In the genomic region with DNA sequence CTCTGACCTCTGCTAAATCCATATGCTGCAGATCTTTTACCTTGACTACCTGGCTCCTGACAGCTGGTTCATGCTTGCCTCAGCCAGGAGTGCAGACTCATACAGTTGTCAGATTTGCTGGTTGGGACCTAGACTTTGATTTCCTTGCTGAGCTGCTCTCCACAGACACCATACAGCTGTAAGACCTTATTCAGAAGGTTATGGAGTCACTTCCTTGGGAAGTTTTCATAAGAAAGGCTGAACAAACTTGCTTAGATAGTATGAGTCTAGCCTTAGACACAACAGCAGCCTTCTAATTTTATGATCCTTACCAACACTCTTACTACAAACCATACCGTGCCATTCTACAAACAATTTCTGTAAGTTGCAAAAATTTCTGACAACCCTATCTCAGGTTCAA, we compare ENCODE assay signal across 21 cellular contexts.
DNase-seq lines count a peak whose midpoint lies in the region; ATAC-seq, FAIRE-seq and TF ChIP-seq lines count a peak whose summit lies in the region.
"Had no signal": no experiment of that assay in that cellular context is flagged by ENCODE, and none has a peak within 500 bp of the region (broad histone marks: within the 10 kb centered on the region; RNA-seq: fewer than 3 reads in every experiment).

No MANE protein-coding gene starts in this region.

- H3K79me1 ChIP-seq in H1 (ENCODE audit: low read depth, low read length): no peaks in the 10 kb centered on the region

- H4K8ac ChIP-seq in H1 (ENCODE audit: extremely low read depth, insufficient read depth, low read length): no peak overlapping the region

- intact Hi-C loops in Panc1 (cut with micrococcal nuclease; ENCODE audit: unreplicated experiment): no loop called here

- no peak for TF ChIP-seq POLR2A in H1 (IDR thresholded peaks at IDR 0.05; ENCODE audit: control extremely low read depth in 1 of 2, low read depth in 2 of 2, low read length in 2 of 2)

- POLR2A ChIA-PET in Panc1 (lab: Charles Lee): no interaction called here
- POLR2A ChIA-PET in H1 (lab: Charles Lee; ENCODE audit: partially characterized antibody): no interaction called here

- no peak overlapping the region for H3K14ac ChIP-seq in H1 (ENCODE audit: insufficient read length)

- H3K27me3 Mint-ChIP-seq in T-helper 17 cell: peaks cover 42% of the 10 kb centered on the region

- H3K36me3 ChIP-seq in Panc1 (ENCODE audit: control insufficient read depth, insufficient read depth, low read length) (no peaks in the 10 kb centered on the region), bronchial epithelial cell (ENCODE audit: control insufficient read depth, insufficient read depth, low read length) (no peaks in the 10 kb centered on the region), H1 (ENCODE audit: control insufficient read depth in 2 of 4, insufficient read depth in 4 of 4, low read length in 3 of 4) (no peaks in the 10 kb centered on the region), osteoblast (ENCODE audit: insufficient read depth, low read length) (no peaks in the 10 kb centered on the region)
- H3K36me3 ChIP-seq: BE2C had no signal

- H2BK20ac ChIP-seq in H1 (ENCODE audit: low read length): no peak overlapping the region

- no peak overlapping the region for H3K23ac ChIP-seq in H1 (ENCODE audit: insufficient read length)

- H4K20me1 ChIP-seq in H1 (replicated peaks in 1 of 2; ENCODE audit: control insufficient read depth in 1 of 2, insufficient read depth in 2 of 2, low read length in 2 of 2) (no peaks in the 10 kb centered on the region), osteoblast (ENCODE audit: insufficient read depth, low read length) (no peaks in the 10 kb centered on the region)

- WGBS in H1 (ENCODE audit: extremely low coverage in 1 of 2, insufficient coverage in 1 of 2, insufficient read length in 1 of 2, insufficient replicate concordance in 2 of 2, low coverage in 1 of 2, low lambda C conversion rate in 2 of 2, missing lambda C conversion rate in 1 of 2), 2 experiments: 89% methylated on average over 1 of the region's 1 CpG; no CpG with 5 or more reads in 1 of the 2 experiments

- H2BK120ac ChIP-seq in H1 (replicated peaks; ENCODE audit: low read depth, low read length): no peak overlapping the region

- no peak overlapping the region for H2AK5ac ChIP-seq in H1 (ENCODE audit: low read depth, low read length)

- no peaks in the 10 kb centered on the region for H3K36me3 Mint-ChIP-seq in T-helper 17 cell (ENCODE audit: low read depth)

- no peak overlapping the region for H3K56ac ChIP-seq in H1 (replicated peaks; ENCODE audit: insufficient read length, low read depth, low read length)

- H3K4me2 ChIP-seq in H1 (ENCODE audit: insufficient read depth in 1 of 2, low read depth in 2 of 2, low read length in 2 of 2): no peak overlapping the region
- no peak overlapping the region for H3K4me2 ChIP-seq in osteoblast (ENCODE audit: insufficient read depth, low read length)

- TF ChIP-seq EP300 in H1 (IDR thresholded peaks at IDR 0.05; ENCODE audit: borderline replicate concordance in 1 of 2, low read depth in 2 of 2, low read length in 2 of 2): no peak

- in situ Hi-C loops in Panc1 (cut with HindIII; ENCODE audit: low pct_unique_long_range_greater_than_20kb, low sequenced_read_pairs): no loop called here

- H3K4me3 Mint-ChIP-seq in T-helper 17 cell: no peak overlapping the region
- H3K4me3 Mint-ChIP-seq: CD4-positive, alpha-beta T cell had no signal

- no peak overlapping the region for H3K18ac ChIP-seq in H1 (ENCODE audit: extremely low read depth, low read length)

- no peak for TF ChIP-seq RAD21 in H1 (IDR thresholded peaks at IDR 0.05 in 1 of 2, conservative IDR thresholded peaks at IDR 0.05 in 1 of 2; ENCODE audit: low read depth in 2 of 2, low read length in 2 of 2)

- H3K27ac ChIP-seq in Panc1 (ENCODE audit: low read length) (peak overlapping the region; percentile 60; the same call in 1 of the 2 replicates), H1 (ENCODE audit: low read depth, low read length) (no peak overlapping the region), osteoblast (ENCODE audit: low read depth, low read length) (no peak overlapping the region)
- H3K27ac ChIP-seq: GM23248 had no signal

- H2AFZ ChIP-seq in H1 (ENCODE audit: low read length) (peak overlapping the region; percentile 46), osteoblast (ENCODE audit: low read length) (no peak overlapping the region)
- H2AFZ ChIP-seq: GM23248 had no signal

- H2BK12ac ChIP-seq in H1 (ENCODE audit: low read depth, low read length): no peak overlapping the region

- H3K27me3 ChIP-seq in Panc1 (ENCODE audit: control insufficient read depth, insufficient read depth, low read length) (no peaks in the 10 kb centered on the region), bronchial epithelial cell (ENCODE audit: control insufficient read depth, insufficient read depth, low read length) (no peaks in the 10 kb centered on the region), H1 (replicated peaks in 1 of 4; ENCODE audit: control insufficient read depth in 3 of 4, extremely low read depth in 1 of 4, insufficient read depth in 3 of 4, low read length in 3 of 4) (no peaks in the 10 kb centered on the region), osteoblast (ENCODE audit: insufficient read depth, low read length) (no peaks in the 10 kb centered on the region)
- H3K27me3 ChIP-seq: BE2C had no signal

- ATAC-seq in Panc1 (no peak), SK-N-SH treated with all-trans-retinoic acid at 6 μM for 48 hours (no peak), T-helper 17 cell (no peak)
- ATAC-seq: HCT116, HepG2 had no signal

- H3K4me1 ChIP-seq in Panc1 (ENCODE audit: control insufficient read depth, insufficient read depth, low read length) (peaks cover 9% of the 10 kb centered on the region; the same call in 1 of the 2 replicates), H1 (replicated peaks in 1 of 4; ENCODE audit: control insufficient read depth in 3 of 4, insufficient read depth in 4 of 4, low read length in 3 of 4) (no peaks in the 10 kb centered on the region), osteoblast (ENCODE audit: insufficient read depth, low read length) (no peaks in the 10 kb centered on the region)
- H3K4me1 ChIP-seq: BE2C had no signal

- H3K79me2 ChIP-seq in H1 (ENCODE audit: control insufficient read depth in 1 of 2, insufficient read depth in 2 of 2, low read length in 2 of 2) (no peaks in the 10 kb centered on the region), osteoblast (ENCODE audit: insufficient read depth, low read length) (no peaks in the 10 kb centered on the region)

- H3K4me3 ChIP-seq in Panc1 (ENCODE audit: low read depth in 2 of 2, low read length in 2 of 2): no peak overlapping the region
- no peak overlapping the region for H3K4me3 ChIP-seq in bronchial epithelial cell (ENCODE audit: low read depth, low read length)
- H3K4me3 ChIP-seq in H1 (ENCODE audit: extremely low read depth in 1 of 4, insufficient read depth in 2 of 4, low read depth in 3 of 4, low read length in 4 of 4): no peak overlapping the region
- no peak overlapping the region for H3K4me3 ChIP-seq in osteoblast (ENCODE audit: insufficient read depth, low read length)
- H3K4me3 ChIP-seq: GM23248 had no signal

- no peak overlapping the region for H2BK15ac ChIP-seq in H1 (ENCODE audit: low read length)

- no peak overlapping the region for H4K91ac ChIP-seq in H1 (replicated peaks; ENCODE audit: insufficient read length, low read length)

- H3K4ac ChIP-seq in H1 (replicated peaks; ENCODE audit: insufficient read length, low read depth, low read length): no peak overlapping the region

- H3K23me2 ChIP-seq in H1 (ENCODE audit: low read depth, low read length): no peaks in the 10 kb centered on the region

- DNase-seq in Panc1 (ENCODE audit: low read depth, low spot score): no peak
- peak; percentile 13 for DNase-seq in bronchial epithelial cell (ENCODE audit: low read depth)
- DNase-seq in H1 (ENCODE audit: low read depth in 1 of 2, low spot score in 2 of 2): no peak
- DNase-seq in osteoblast (ENCODE audit: insufficient read length, low spot score, missing footprints): peak; percentile 26
- no peak for DNase-seq in Kasumi-1 (lab: John Stamatoyannopoulos, UW)
- DNase-seq in T-helper 17 cell: no peak
- no peak for DNase-seq in MV-4-11 (lab: John Stamatoyannopoulos, UW)
- DNase-seq: ACHN; BE2C; C1 segment of cervical spinal cord; Caco-2; CD4-positive, alpha-beta T cell had no signal

- FAIRE-seq in bronchial epithelial cell (lab: Jason Lieb, UNC) (no peak), H1 (lab: Jason Lieb, UNC) (no peak)
- FAIRE-seq: A204.1, D721Med, G401.6, GM12891, H54, HepG2 had no signal

- no peak overlapping the region for H4K5ac ChIP-seq in H1 (ENCODE audit: insufficient read length, low read depth, low read length)

- no TSS peak for BruUV-seq in Panc1 (replicated peaks; lab: Mats Ljungman, UMichigan)

- peaks cover 5% of the 10 kb centered on the region for H3K4me1 Mint-ChIP-seq in T-helper 17 cell

- CTCF ChIA-PET in Panc1 (lab: Charles Lee) (interaction anchor here (0.5 kb wide), 1 partner anchor 797 kb away, joined by 3 read pairs; no protein-coding TSS in a partner anchor), H1 (lab: Charles Lee; ENCODE audit: partially characterized antibody) (interaction anchor here (1.5 kb wide), 1 partner anchor 91 kb away, joined by 3 read pairs; no protein-coding TSS in a partner anchor)

- no peak for TF ChIP-seq CTCF in Panc1 (IDR thresholded peaks at IDR 0.05)
- TF ChIP-seq CTCF in bronchial epithelial cell (IDR thresholded peaks at IDR 0.05; ENCODE audit: insufficient read depth, low read length, severe bottlenecking): no peak
- TF ChIP-seq CTCF in H1 (IDR thresholded peaks at IDR 0.05; ENCODE audit: control extremely low read depth in 1 of 3, insufficient read depth in 1 of 3, low read depth in 1 of 3, low read length in 3 of 3): no peak
- TF ChIP-seq CTCF in osteoblast (IDR thresholded peaks at IDR 0.05; ENCODE audit: extremely low read depth, low read depth, low read length): no peak

- H3K9me3 ChIP-seq in Panc1 (ENCODE audit: control insufficient read depth, insufficient read depth, low read depth, low read length): no peaks in the 10 kb centered on the region
- no peaks in the 10 kb centered on the region for H3K9me3 ChIP-seq in H1 (ENCODE audit: insufficient read depth in 2 of 2, low read depth in 1 of 2, low read length in 1 of 2)
- H3K9me3 ChIP-seq in osteoblast (ENCODE audit: low read depth, low read length): no peaks in the 10 kb centered on the region
- no peaks in the 10 kb centered on the region for H3K9me3 ChIP-seq in T-helper 17 cell (ENCODE audit: control insufficient read depth, low read length, poor library complexity, severe bottlenecking)
- H3K9me3 ChIP-seq: BE2C had no signal

- H2BK5ac ChIP-seq in H1 (ENCODE audit: low read depth, low read length): no peak overlapping the region

- H3K9ac ChIP-seq in H1 (replicated peaks in 1 of 4; ENCODE audit: extremely low read depth in 1 of 4, low read depth in 3 of 4, low read length in 3 of 4): no peak overlapping the region
- H3K9ac ChIP-seq: GM23248 had no signal

- H3K27ac Mint-ChIP-seq in T-helper 17 cell: no peak overlapping the region
- H3K27ac Mint-ChIP-seq: CD4-positive, alpha-beta T cell had no signal

TF ChIP-seq in H1, 55 proteins besides CTCF, POLR2A, EP300 and RAD21 (continues in another document):
- TF ChIP-seq SP2 (IDR thresholded peaks at IDR 0.05; ENCODE audit: low read length) (no peak), KDM5A (IDR thresholded peaks at IDR 0.05; ENCODE audit: low read length) (no peak)

Comparison
In these comparisons a context has a peak if more than half of its experiments do, and no peak if none do; other contexts are left out.
1. DNase-seq: peak in bronchial epithelial cell (single experiment) and osteoblast (single experiment); none in Panc1 (single experiment), H1 (0 of 2), Kasumi-1 (0 of 2), T-helper 17 cell (0 of 3) and MV-4-11 (single experiment).